13 cellular contexts compared by ENCODE assay signal in the genomic region with DNA sequence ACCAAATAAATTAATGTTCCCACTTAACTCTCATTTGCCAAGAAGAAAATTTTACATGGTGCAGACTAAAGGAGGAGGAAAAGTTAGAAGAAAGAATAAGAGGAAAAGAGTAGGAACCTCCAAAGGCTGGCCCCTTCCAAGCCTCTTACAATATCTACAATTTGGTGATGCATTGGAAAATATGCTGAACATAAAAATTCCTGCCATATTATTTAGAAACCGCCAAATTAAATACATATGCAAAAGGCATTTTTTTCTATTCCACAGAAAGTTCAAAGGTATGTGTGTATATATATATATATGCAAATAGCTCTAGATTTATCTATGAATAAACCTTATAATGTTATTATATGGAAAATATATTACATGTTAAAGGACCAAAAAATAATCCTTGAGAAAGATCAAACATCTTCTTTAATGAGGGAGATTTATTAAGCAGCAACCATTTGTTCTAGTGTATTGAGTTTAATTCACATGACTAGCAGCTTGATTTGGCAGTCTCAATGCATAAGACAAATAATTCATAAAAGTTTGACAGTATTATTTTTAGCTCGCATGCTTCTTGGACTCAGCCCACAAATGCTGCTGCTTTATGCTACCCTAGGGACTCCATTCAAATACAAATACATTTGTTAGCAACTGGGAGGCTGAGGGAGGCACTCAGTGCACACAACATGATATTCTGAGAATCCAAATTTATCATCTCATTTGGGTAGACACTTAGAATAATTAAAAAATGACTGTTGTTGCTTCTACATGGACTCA.
DNase-seq lines count a peak whose midpoint lies in the region; ATAC-seq and TF ChIP-seq lines count a peak whose summit lies in the region.
"Had no signal": no experiment of that assay in that cellular context is flagged by ENCODE, and none has a peak within 500 bp of the region (broad histone marks: within the 10 kb centered on the region; RNA-seq: fewer than 3 reads in every experiment).

No MANE protein-coding gene starts in this region.

- no peaks in the 10 kb centered on the region for H3K4me1 ChIP-seq in testis
- H3K4me1 ChIP-seq: foreskin keratinocyte had no signal

- ATAC-seq in left ventricle myocardium superior (peak; percentile 91), HG03045 (IDR thresholded peaks at IDR 0.05; ENCODE audit: unreplicated experiment) (no peak)
- ATAC-seq: foreskin keratinocyte; stimulated activated naive B cell treated with anti-CD40 and anti-IgM and Interleukin-4, amounts not matched to agents 10 μg/mL and 1 μg/mL and 100 μg/mL, for 72 hours had no signal

- H3K27ac ChIP-seq in testis, result peak overlapping the region in 1 of 2 donors; percentile 54
- H3K27ac ChIP-seq: foreskin keratinocyte, HL-60 had no signal

- no peaks in the 10 kb centered on the region for H3K27me3 ChIP-seq in testis
- H3K27me3 ChIP-seq: foreskin keratinocyte had no signal

- H3K9me3 ChIP-seq in testis, result no peaks in the 10 kb centered on the region

- intact Hi-C loops in left ventricle myocardium superior (cut with micrococcal nuclease) (no loop called here), testis (cut with DNase I; ENCODE audit: low total_unique reads) (no loop called here)

- no peaks in the 10 kb centered on the region for H3K36me3 ChIP-seq in testis (ENCODE audit: low read depth, missing control alignments)

- in situ Hi-C loops in SK-MEL-5 (cut with HindIII; ENCODE audit: low pct_unique_long_range_greater_than_20kb, low sequenced_read_pairs), result no loop called here

- WGBS in testis, 2 donors, result 48 to 53% methylated on average over 2 of the region's 2 CpGs

- no peak for TF ChIP-seq POLR2A in testis (IDR thresholded peaks at IDR 0.05)

- DNase-seq in HS-5 (ENCODE audit: low read depth) (peak; percentile 31), SK-MEL-5 (ENCODE audit: low read depth, low spot score) (peak; percentile 78), left ventricle myocardium superior (no peak), testis (peak; percentile 59), NCI-H146 treated with DMSO at 0.1 percent for 48 hours (lab: John Stamatoyannopoulos, UW; ENCODE audit: unreplicated experiment) (no peak), amniotic stem cell (lab: John Stamatoyannopoulos, UW) (no peak)
- DNase-seq: foreskin keratinocyte; GF-D8; NCI-H2081 treated with DMSO at 0.1 percent for 48 hours; stimulated activated CD4-positive, alpha-beta T cell treated with anti-CD3 and anti-CD28 coated beads, Interleukin-12 subunit alpha, Interleukin-12 subunit beta, amount 100 ng/mL, for 4 hours; stimulated activated naive B cell treated with anti-CD40 and anti-IgM and Interleukin-4, amounts not matched to agents 10 μg/mL and 1 μg/mL and 100 μg/mL, for 72 hours had no signal

- no peak for TF ChIP-seq CTCF in testis (IDR thresholded peaks at IDR 0.05)

- no peak overlapping the region for H3K4me3 ChIP-seq in testis

Comparison
In these comparisons a context has a peak if more than half of its experiments do, and no peak if none do; other contexts are left out.
1. DNase-seq: peak in HS-5 (single experiment), SK-MEL-5 (single experiment) and testis (single experiment); none in left ventricle myocardium superior (single experiment), NCI-H146 treated with DMSO at 0.1 percent for 48 hours (single experiment) and amniotic stem cell (single experiment).